ENCODE assay signal across 1 cellular context in the genomic region with DNA sequence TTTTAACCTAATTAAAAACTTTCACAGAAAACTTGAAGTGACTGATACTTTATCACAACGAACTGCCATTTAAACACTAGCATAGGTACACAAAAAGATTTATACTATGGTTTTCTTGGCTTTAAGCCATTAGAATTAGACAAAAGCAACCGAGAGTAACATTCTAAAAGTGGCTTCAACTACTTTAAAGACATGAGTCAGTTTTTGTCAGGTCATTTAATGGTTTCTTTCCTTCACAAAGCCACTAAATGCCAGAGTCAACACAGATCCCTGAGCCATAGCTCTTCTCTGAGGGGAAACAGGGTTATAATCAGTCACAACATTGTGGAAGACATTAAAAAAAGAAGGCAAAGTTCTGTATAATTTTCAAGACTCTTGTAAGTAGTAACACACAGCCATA.
TF ChIP-seq lines count a peak whose summit lies in the region.

No MANE protein-coding gene starts in this region.

TF ChIP-seq in endothelial cell of umbilical vein, 7 proteins besides CTCF, POLR2A, EP300 and RAD21 (continued from another document):
- TF ChIP-seq, protein P1, sequence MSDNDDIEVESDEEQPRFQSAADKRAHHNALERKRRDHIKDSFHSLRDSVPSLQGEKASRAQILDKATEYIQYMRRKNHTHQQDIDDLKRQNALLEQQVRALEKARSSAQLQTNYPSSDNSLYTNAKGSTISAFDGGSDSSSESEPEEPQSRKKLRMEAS (IDR thresholded peaks at IDR 0.05; ENCODE audit: insufficient read depth, insufficient read length), result no peak
- TF ChIP-seq MYC (IDR thresholded peaks at IDR 0.05; ENCODE audit: low read depth, low read length) (no peak), EZH2 (IDR thresholded peaks at IDR 0.05; ENCODE audit: borderline replicate concordance, low read depth, low read length, severe bottlenecking) (no peak), JUN (IDR thresholded peaks at IDR 0.05; ENCODE audit: borderline replicate concordance, insufficient read depth, insufficient read length, low read depth) (no peak), POLR2AphosphoS5 (IDR thresholded peaks at IDR 0.05; ENCODE audit: insufficient read depth, low read depth, low read length) (no peak), GATA2 (IDR thresholded peaks at IDR 0.05; ENCODE audit: insufficient read depth, insufficient read length, low read depth, low read length) (no peak)
